ENCODE assay signal across 14 cellular contexts in the genomic region with DNA sequence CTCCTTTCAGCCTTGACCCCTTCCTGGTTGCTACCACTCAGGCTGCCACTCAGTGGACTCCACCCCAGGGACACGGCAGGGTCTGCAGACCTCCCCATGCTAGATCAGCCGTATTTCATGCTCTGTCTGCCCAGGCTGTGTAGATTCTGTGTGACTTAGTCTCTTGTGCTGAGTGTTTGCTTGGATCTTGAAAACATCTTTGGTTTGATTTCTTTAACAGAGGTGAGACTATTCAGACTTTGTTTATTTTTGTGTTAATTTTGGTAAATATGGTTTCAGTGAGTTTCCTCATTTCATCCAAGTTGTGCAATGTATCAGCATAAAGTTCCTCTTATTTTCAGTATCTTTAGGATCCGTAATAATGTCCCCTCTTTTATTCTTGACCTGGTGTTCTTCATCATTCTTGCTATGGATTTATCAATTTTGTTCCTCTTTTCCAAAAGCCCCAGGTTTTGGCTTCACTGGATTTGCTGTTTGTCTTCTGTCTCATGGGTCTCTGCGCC.
"Had no signal": no experiment of that assay in that cellular context is flagged by ENCODE, and none has a peak within 500 bp of the region (broad histone marks: within the 10 kb centered on the region; RNA-seq: fewer than 3 reads in every experiment).

No MANE protein-coding gene starts in this region.

- H3K27me3 ChIP-seq: adrenal gland, pancreas, stomach, vagina had no signal

- H3K36me3 ChIP-seq: adrenal gland, heart right ventricle, pancreas, vagina had no signal

- DNase-seq: activated CD4-positive, alpha-beta T cell treated with anti-CD3 and anti-CD28 coated beads for 4 hours; activated naive CD4-positive, alpha-beta T cell treated with anti-CD3 and anti-CD28 coated beads for 36 hours; central memory CD4-positive, alpha-beta T cell; cortex of kidney; effector memory CD4-positive, alpha-beta T cell; heart right ventricle; retina; stomach had no signal

- H3K4me3 Mint-ChIP-seq: activated naive CD4-positive, alpha-beta T cell treated with anti-CD3 and anti-CD28 coated beads for 36 hours had no signal

- H3K9me3 ChIP-seq: adrenal gland, heart right ventricle, pancreas, stomach, vagina had no signal

- H3K4me3 ChIP-seq: adrenal gland, heart right ventricle, pancreas, stomach, vagina had no signal

- H3K9me3 Mint-ChIP-seq: activated naive CD4-positive, alpha-beta T cell treated with anti-CD3 and anti-CD28 coated beads for 36 hours had no signal

- H3K27ac ChIP-seq: adrenal gland, heart right ventricle, pancreas, stomach, vagina had no signal

- H3K4me1 ChIP-seq: adrenal gland, pancreas, stomach, vagina had no signal

- H3K27ac Mint-ChIP-seq: activated naive CD4-positive, alpha-beta T cell treated with anti-CD3 and anti-CD28 coated beads for 36 hours had no signal

- ATAC-seq: heart right ventricle, left lobe of liver, pancreas had no signal

- FAIRE-seq: frontal cortex, islet of Langerhans, pancreas had no signal
